Comparison of ENCODE assay signal across 17 cellular contexts in genomic region chr7:27186450-27187157, GRCh38. TPM values are rescaled to one million over a fixed set of nuclear protein-coding genes. Genes with fewer than 3 reads are reported as not detected.
DNase-seq lines count a peak whose midpoint lies in the region; ATAC-seq, FAIRE-seq and TF ChIP-seq lines count a peak whose summit lies in the region.
"Had no signal": no experiment of that assay in that cellular context is flagged by ENCODE, and none has a peak within 500 bp of the region (broad histone marks: within the 10 kb centered on the region; RNA-seq: fewer than 3 reads in every experiment).

No MANE protein-coding gene starts in this region.

- H3K27me3 Mint-ChIP-seq in activated T-cell treated with anti-CD3 and anti-CD28 coated beads, Interleukin-2, amount 50 U/mL, for 24 hours = peaks cover 97% of the 10 kb centered on the region
- H3K27me3 Mint-ChIP-seq in brain = peaks cover 100% of the 10 kb centered on the region
- peaks cover 84 to 97% (median 88%) of the 10 kb centered on the region in 5 donors for H3K27me3 Mint-ChIP-seq in naive thymus-derived CD4-positive, alpha-beta T cell

- no peak overlapping the region for H3K4me3 ChIP-seq in naive thymus-derived CD4-positive, alpha-beta T cell (ENCODE audit: low read length)
- peak overlapping the region; percentile 64 to 88 for H3K4me3 ChIP-seq in vagina
- H3K4me3 ChIP-seq in aorta (ENCODE audit: low read length in 2 of 2) = no peak overlapping the region
- H3K4me3 ChIP-seq: K562, thoracic aorta had no signal

- POLR2A ChIA-PET in naive thymus-derived CD4-positive, alpha-beta T cell (lab: Charles Lee) = interaction anchor here (1.0 to 1.9 kb wide), 3 partner anchors 18 to 26 kb away, joined by 3 to 4 read pairs (median 4); no protein-coding TSS in a partner anchor

- H3K27me3 ChIP-seq in naive thymus-derived CD4-positive, alpha-beta T cell (ENCODE audit: control insufficient read depth in 2 of 2, insufficient read depth in 2 of 2, low read length in 2 of 2) = peaks cover 45 to 85% of the 10 kb centered on the region in 2 donors
- H3K27me3 ChIP-seq in vagina (no peaks in the 10 kb centered on the region), aorta (ENCODE audit: control insufficient read depth in 1 of 2, insufficient read depth in 2 of 2, low read length in 1 of 2) (no peaks in the 10 kb centered on the region)

- TF ChIP-seq CTCF in brain (conservative IDR thresholded peaks at IDR 0.05) (no peak), vagina (IDR thresholded peaks at IDR 0.05) (no peak), D721Med (IDR thresholded peaks at IDR 0.05; ENCODE audit: insufficient read depth, missing control alignments) (no peak)

- no peak for FAIRE-seq in D721Med (lab: Jason Lieb, UNC)
- FAIRE-seq: astrocyte, K562 had no signal

- H3K36me3 ChIP-seq in naive thymus-derived CD4-positive, alpha-beta T cell (ENCODE audit: control insufficient read depth in 2 of 3, insufficient read depth in 3 of 3, low read length in 3 of 3) = no peaks in the 10 kb centered on the region
- H3K36me3 ChIP-seq in vagina (no peaks in the 10 kb centered on the region), aorta (ENCODE audit: control insufficient read depth in 1 of 2, insufficient read depth in 2 of 2, low read length in 1 of 2) (no peaks in the 10 kb centered on the region)
- H3K36me3 ChIP-seq: thoracic aorta had no signal

- H3K27ac Mint-ChIP-seq in activated T-cell treated with anti-CD3 and anti-CD28 coated beads, Interleukin-2, amount 50 U/mL, for 24 hours = no peak overlapping the region
- H3K27ac Mint-ChIP-seq in brain = peak overlapping the region in 3 of 5 experiments; percentile 15 to 96 (median 35)
- peak overlapping the region in 3 of 9 donors; percentile 22 to 83 (median 73) for H3K27ac Mint-ChIP-seq in naive thymus-derived CD4-positive, alpha-beta T cell
- H3K27ac Mint-ChIP-seq: effector memory CD8-positive, alpha-beta T cell had no signal

- no peak overlapping the region for H3K4me3 Mint-ChIP-seq in activated T-cell treated with anti-CD3 and anti-CD28 coated beads, Interleukin-2, amount 50 U/mL, for 24 hours
- peak overlapping the region in 3 of 5 experiments; percentile 72 to 91 (median 82) for H3K4me3 Mint-ChIP-seq in brain
- peak overlapping the region in 8 of 10 donors; percentile 2 to 92 (median 76) for H3K4me3 Mint-ChIP-seq in naive thymus-derived CD4-positive, alpha-beta T cell

- peak; percentile 16 for DNase-seq in activated T-cell treated with anti-CD3 and anti-CD28 coated beads, Interleukin-2, amount 50 U/mL, for 24 hours
- DNase-seq in activated T-cell treated with anti-CD3 and anti-CD28 coated beads for 4 hours = no peak
- DNase-seq in naive thymus-derived CD4-positive, alpha-beta T cell = no peak
- DNase-seq in vagina (ENCODE audit: extremely low spot score in 2 of 2) = no peak
- no peak for DNase-seq in NCI-H510A treated with DMSO at 0.1 percent for 48 hours (lab: John Stamatoyannopoulos, UW)
- no peak for DNase-seq in aorta
- DNase-seq in D721Med (ENCODE audit: insufficient read length, low spot score) = no peak
- DNase-seq: effector memory CD8-positive, alpha-beta T cell; hippocampal formation; mesendoderm; NCI-H1694; SHP77 had no signal

- H3K36me3 Mint-ChIP-seq in activated T-cell treated with anti-CD3 and anti-CD28 coated beads, Interleukin-2, amount 50 U/mL, for 24 hours (ENCODE audit: low read depth) = no peaks in the 10 kb centered on the region
- no peaks in the 10 kb centered on the region for H3K36me3 Mint-ChIP-seq in brain
- peaks cover 0 to 4% (median 0%) of the 10 kb centered on the region in 5 donors for H3K36me3 Mint-ChIP-seq in naive thymus-derived CD4-positive, alpha-beta T cell

- H3K9me3 ChIP-seq in naive thymus-derived CD4-positive, alpha-beta T cell (ENCODE audit: control insufficient read depth in 2 of 3, low read length in 3 of 3) = no peaks in the 10 kb centered on the region
- no peaks in the 10 kb centered on the region for H3K9me3 ChIP-seq in vagina
- H3K9me3 ChIP-seq in aorta (ENCODE audit: control insufficient read depth, low read length) = no peaks in the 10 kb centered on the region
- H3K9me3 ChIP-seq: thoracic aorta had no signal

- no peaks in the 10 kb centered on the region for H3K9me3 Mint-ChIP-seq in activated T-cell treated with anti-CD3 and anti-CD28 coated beads, Interleukin-2, amount 50 U/mL, for 24 hours
- peaks cover 0 to 14% (median 0%) of the 10 kb centered on the region in 5 experiments for H3K9me3 Mint-ChIP-seq in brain
- H3K9me3 Mint-ChIP-seq in naive thymus-derived CD4-positive, alpha-beta T cell = peaks cover 0 to 15% (median 0%) of the 10 kb centered on the region in 11 donors
- H3K9me3 Mint-ChIP-seq: effector memory CD8-positive, alpha-beta T cell had no signal

- no peak overlapping the region for H3K27ac ChIP-seq in naive thymus-derived CD4-positive, alpha-beta T cell (ENCODE audit: low read depth, low read length)
- H3K27ac ChIP-seq in vagina (peak overlapping the region; percentile 99), aorta (ENCODE audit: low read depth in 1 of 2, low read length in 2 of 2) (no peak overlapping the region)

- no peak for TF ChIP-seq POLR2A in vagina (IDR thresholded peaks at IDR 0.05)

- CTCF ChIA-PET in naive thymus-derived CD4-positive, alpha-beta T cell (lab: Charles Lee) = interaction anchor here (0.9 to 1.7 kb wide), 4 partner anchors 10 to 1094 kb away, joined by 3 to 8 read pairs (median 4); no protein-coding TSS in a partner anchor

- peaks cover 40 to 52% of the 10 kb centered on the region in 2 donors for H3K4me1 ChIP-seq in naive thymus-derived CD4-positive, alpha-beta T cell (ENCODE audit: control insufficient read depth in 2 of 2, insufficient read depth in 2 of 2, low read length in 2 of 2)
- H3K4me1 ChIP-seq in vagina (peaks cover 67% of the 10 kb centered on the region), aorta (ENCODE audit: control insufficient read depth in 1 of 2, insufficient read depth in 2 of 2, low read length in 2 of 2) (no peaks in the 10 kb centered on the region)

- intact Hi-C loops in naive thymus-derived CD4-positive, alpha-beta T cell (cut with micrococcal nuclease) = loop anchor here (5.0 kb wide), 3 partner anchors 34 to 1324 kb away; partner anchors contain the start of genes HOXA3 (in 2 of the 2) and HIBADH (in 1 of the 2)
- intact Hi-C loops in vagina (cut with DNase I) (no loop called here), aorta (cut with DNase I) (no loop called here)

- ATAC-seq in naive thymus-derived CD4-positive, alpha-beta T cell = no peak
- no peak for ATAC-seq in aorta (ENCODE audit: low FRiP score)
- ATAC-seq: effector memory CD8-positive, alpha-beta T cell; K562 had no signal

- H3K4me1 Mint-ChIP-seq in activated T-cell treated with anti-CD3 and anti-CD28 coated beads, Interleukin-2, amount 50 U/mL, for 24 hours (ENCODE audit: low read depth) = peaks cover 53% of the 10 kb centered on the region
- H3K4me1 Mint-ChIP-seq in brain = peaks cover 46% of the 10 kb centered on the region
- peaks cover 27 to 67% (median 52%) of the 10 kb centered on the region in 7 donors for H3K4me1 Mint-ChIP-seq in naive thymus-derived CD4-positive, alpha-beta T cell

- 50 to 60% methylated on average over 5 of the region's 5 CpGs for WGBS in aorta, 2 donors

RNA-seq across cellular contexts. Expression of gene HOXA11, which starts 1.6 kb away (rescaled TPM):
- 20.1 TPM for polyA plus RNA-seq in brain (ENCODE audit: insufficient read depth, low read depth, low replicate concordance)
- not detected for total RNA-seq in naive thymus-derived CD4-positive, alpha-beta T cell
- not detected for polyA plus RNA-seq in naive thymus-derived CD4-positive, alpha-beta T cell
- total RNA-seq in vagina = 9.8 TPM
- total RNA-seq in aorta = under 1 TPM in 1 of 2 donors, not detected in 1; 0.81 TPM
- under 1 TPM in 1 of 2 donors, not detected in 1; 0.13 TPM for polyA plus RNA-seq in aorta
- total RNA-seq: A673, astrocyte, K562 had no signal
- polyA plus RNA-seq: K562 had no signal

RNA-seq across cellular contexts. Expression of gene HOXA10, which starts 12.5 kb away (rescaled TPM):
- 62.0 TPM for polyA plus RNA-seq in brain (ENCODE audit: insufficient read depth, low read depth, low replicate concordance)
- total RNA-seq in naive thymus-derived CD4-positive, alpha-beta T cell = under 1 TPM in 1 of 5 experiments, not detected in 4; 0.66 TPM
- not detected for polyA plus RNA-seq in naive thymus-derived CD4-positive, alpha-beta T cell
- total RNA-seq in vagina = 19.2 TPM
- 10 to 100 TPM in 1 of 2 donors, 1 to 10 TPM in 1; 1.5 to 11.2 TPM for total RNA-seq in aorta
- 1 to 10 TPM; 3.4 to 3.6 TPM for polyA plus RNA-seq in aorta
- total RNA-seq: A673, astrocyte, K562 had no signal
- polyA plus RNA-seq: K562 had no signal

RNA-seq across cellular contexts. Expression of gene HOXA13, which starts 13.3 kb away (rescaled TPM):
- polyA plus RNA-seq in brain (ENCODE audit: insufficient read depth, low read depth, low replicate concordance) (0.54 TPM), aorta (under 1 TPM in 1 of 2 donors, not detected in 1; 0.38 TPM)
- not detected for total RNA-seq in naive thymus-derived CD4-positive, alpha-beta T cell
- not detected for polyA plus RNA-seq in naive thymus-derived CD4-positive, alpha-beta T cell
- total RNA-seq in vagina (14.5 TPM), aorta (not detected)
- total RNA-seq: A673, astrocyte, K562 had no signal
- polyA plus RNA-seq: K562 had no signal

RNA-seq across cellular contexts. Expression of gene HOXA9, which starts 21.3 kb away (rescaled TPM):
- 1.1 TPM for polyA plus RNA-seq in brain (ENCODE audit: insufficient read depth, low read depth, low replicate concordance)
- total RNA-seq in naive thymus-derived CD4-positive, alpha-beta T cell = 1 to 10 TPM in 1 of 5 experiments, under 1 TPM in 1, not detected in 3; 0.70 to 1.7 TPM
- not detected for polyA plus RNA-seq in naive thymus-derived CD4-positive, alpha-beta T cell
- total RNA-seq in vagina = 13.0 TPM
- 1 to 10 TPM; 1.6 to 5.8 TPM for total RNA-seq in aorta
- polyA plus RNA-seq in aorta = 1 to 10 TPM; 1.5 to 3.1 TPM
- total RNA-seq: A673, astrocyte, K562, thoracic aorta had no signal
- polyA plus RNA-seq: K562 had no signal

RNA-seq across cellular contexts. Expression of gene HOXA7, which starts 30.1 kb away (rescaled TPM):
- polyA plus RNA-seq in brain (ENCODE audit: insufficient read depth, low read depth, low replicate concordance) (1.3 TPM), aorta (1 to 10 TPM; 2.4 to 3.3 TPM)
- not detected for total RNA-seq in naive thymus-derived CD4-positive, alpha-beta T cell
- not detected for polyA plus RNA-seq in naive thymus-derived CD4-positive, alpha-beta T cell
- total RNA-seq in vagina (23.8 TPM), aorta (1 to 10 TPM; 4.7 to 9.3 TPM)
- total RNA-seq: astrocyte, K562 had no signal
- polyA plus RNA-seq: K562 had no signal

Comparison
In these comparisons a context has a peak if more than half of its experiments do, and no peak if none do; other contexts are left out.
1. H3K4me3 ChIP-seq: peak in vagina (2 of 2); none in naive thymus-derived CD4-positive, alpha-beta T cell (single experiment) and aorta (0 of 2).
2. RNA of gene HOXA13, which starts 13.3 kb away (total RNA-seq): 14.5 TPM in vagina (single experiment); not detected in aorta and not detected in naive thymus-derived CD4-positive, alpha-beta T cell; every median in the first group is over 10 times any median in the second.
3. intact Hi-C loops: an anchor here in naive thymus-derived CD4-positive, alpha-beta T cell (5.0 kb wide); none called in vagina and aorta.